ENCODE assay signal across 13 cellular contexts in genomic region chr4:24722026-24722568, GRCh38.
"Had no signal": no experiment of that assay in that cellular context is flagged by ENCODE, and none has a peak within 500 bp of the region (broad histone marks: within the 10 kb centered on the region; RNA-seq: fewer than 3 reads in every experiment).

No MANE protein-coding gene starts in this region.

- H3K4me3 ChIP-seq: ascending aorta, cardiac muscle cell, esophagus squamous epithelium, smooth muscle cell, tibial artery, vagina had no signal

- H3K4me1 ChIP-seq: ascending aorta, esophagus squamous epithelium, vagina had no signal

- ATAC-seq: natural killer cell; right cardiac atrium; stimulated activated effector memory CD8-positive, alpha-beta T cell treated with anti-CD3 and anti-CD28 coated beads, Interleukin-12 subunit alpha, Interleukin-12 subunit beta, amount 100 ng/mL, for 72 hours had no signal

- H3K9me3 ChIP-seq: ascending aorta, esophagus squamous epithelium, tibial artery, vagina had no signal

- H3K27ac ChIP-seq: ascending aorta, cardiac muscle cell, esophagus squamous epithelium, tibial artery, vagina had no signal

- H3K36me3 ChIP-seq: ascending aorta, cardiac muscle cell, esophagus squamous epithelium, tibial artery, vagina had no signal

- DNase-seq: activated CD4-positive, alpha-beta memory T cell treated with anti-CD3 and anti-CD28 coated beads, Interleukin-2, amount 10 ng/mL, durations not matched to agents 7 days and 5 days; activated naive CD4-positive, alpha-beta T cell; esophagus squamous epithelium; foreskin fibroblast; natural killer cell; nucleus accumbens; right cardiac atrium; tibial artery had no signal

- H3K4me2 ChIP-seq: smooth muscle cell had no signal

- H3K27me3 ChIP-seq: ascending aorta, cardiac muscle cell, esophagus squamous epithelium, tibial artery, vagina had no signal
